8 cellular contexts compared by ENCODE assay signal in genomic region chr4:175444512-175444911, GRCh38.
"Had no signal": no experiment of that assay in that cellular context is flagged by ENCODE, and none has a peak within 500 bp of the region (broad histone marks: within the 10 kb centered on the region; RNA-seq: fewer than 3 reads in every experiment).

No MANE protein-coding gene starts in this region.

- H3K36me3 ChIP-seq: HAP-1 had no signal

- H3K9ac ChIP-seq: GM23248 had no signal

- DNase-seq: GM23248, GOT3, H7, HFFc6, IMR-90 had no signal

- H3K9me3 Mint-ChIP-seq: HFFc6 had no signal

- H3K4me3 ChIP-seq: GM23248, HAP-1, K562 had no signal

- ATAC-seq: HCT116, K562 had no signal

- H3K27ac ChIP-seq: GM23248 had no signal

- H3K27ac Mint-ChIP-seq: HFFc6 had no signal

- H3K4me3 Mint-ChIP-seq: HFFc6 had no signal

- H3K9me3 ChIP-seq: HAP-1 had no signal

- H2AFZ ChIP-seq: GM23248 had no signal

- H3K4me1 ChIP-seq: HAP-1 had no signal
